Comparison of ENCODE assay signal across 17 cellular contexts in the genomic region with DNA sequence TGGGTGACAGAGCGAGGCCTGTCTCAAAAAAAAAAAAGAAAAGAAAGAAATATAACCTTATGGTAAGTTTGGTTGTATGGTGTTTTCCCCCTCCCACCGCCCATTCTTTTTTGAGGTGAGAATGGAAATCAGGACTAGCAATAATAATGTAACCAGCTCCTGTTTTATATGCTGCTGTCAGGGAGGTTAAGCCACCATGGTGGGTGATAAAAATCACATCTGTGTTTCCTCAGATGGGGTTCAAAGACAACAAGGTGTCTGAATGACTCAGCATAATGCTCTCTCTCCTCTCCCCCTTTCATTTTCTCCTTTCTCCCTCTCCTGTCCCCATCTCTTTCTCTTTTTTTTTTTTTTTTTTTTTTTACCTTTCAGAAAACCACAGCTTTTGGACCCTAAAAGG. TPM values are rescaled to one million over a fixed set of nuclear protein-coding genes. Genes with fewer than 3 reads are reported as not detected.
DNase-seq lines count a peak whose midpoint lies in the region; ATAC-seq, FAIRE-seq and TF ChIP-seq lines count a peak whose summit lies in the region.
"Had no signal": no experiment of that assay in that cellular context is flagged by ENCODE, and none has a peak within 500 bp of the region (broad histone marks: within the 10 kb centered on the region; RNA-seq: fewer than 3 reads in every experiment).

No MANE protein-coding gene starts in this region.

- H3K27ac ChIP-seq in PC-9 (peak overlapping the region; percentile 6; the same call in 1 of the 2 replicates), GM12878 (ENCODE audit: control insufficient read depth, insufficient read depth) (peak overlapping the region; percentile 47)
- H3K27ac ChIP-seq: colonic mucosa had no signal

- H3K36me3 ChIP-seq in PC-9 (ENCODE audit: low read depth) = peaks cover 72% of the 10 kb centered on the region
- H3K36me3 ChIP-seq in GM12878 (ENCODE audit: control insufficient read depth in 2 of 2, insufficient read depth in 2 of 2, low read length in 1 of 2) = peaks cover 13 to 44% of the 10 kb centered on the region in 2 experiments

- BruUV-seq in PC-9 (replicated peaks; lab: Mats Ljungman, UMichigan) (no TSS peak), GM12878 (replicated peaks; lab: Mats Ljungman, UMichigan) (no TSS peak)

- H3K4me1 ChIP-seq in PC-9 (replicated peaks; ENCODE audit: insufficient read depth) (peaks cover 19% of the 10 kb centered on the region), GM12878 (ENCODE audit: control insufficient read depth, insufficient read depth, low read length) (peaks cover 18% of the 10 kb centered on the region)
- H3K4me1 ChIP-seq: colonic mucosa, HAP-1 had no signal

- 27% methylated on average over 2 of the region's 2 CpGs for WGBS in GM12878 (ENCODE audit: insufficient coverage, insufficient replicate concordance, low lambda C conversion rate, missing lambda C conversion rate)

- no peak for TF ChIP-seq RAD21 in GM12878 (IDR thresholded peaks at IDR 0.05; ENCODE audit: insufficient read depth, low read depth, low read length)

- DNase-seq in activated naive CD4-positive, alpha-beta T cell treated with anti-CD3 and anti-CD28 coated beads for 36 hours = peak; percentile 56
- DNase-seq in activated naive CD4-positive, alpha-beta T cell treated with anti-CD3 and anti-CD28 coated beads, Interleukin-2, amount 50 U/mL, for 16 hours = no peak
- DNase-seq in PC-9 (no peak), GM12878 (ENCODE audit: low read depth, low spot score) (no peak), glomerular visceral epithelial cell (ENCODE audit: extremely low spot score) (no peak), middle frontal gyrus (ENCODE audit: extremely low spot score, low spot score) (no peak)
- DNase-seq in stimulated activated naive CD8-positive, alpha-beta T cell treated with anti-CD3 and anti-CD28 coated beads, Interleukin-15, Interleukin-2, amounts not matched to agents 100 U/mL and 50 U/mL, for 24 hours = peak; percentile 26
- DNase-seq: anterior cingulate cortex, colonic mucosa, DMS 273 treated with DMSO at 0.1 percent for 48 hours, erythroblast, left colon, NCI-H2029 treated with DMSO at 0.1 percent for 48 hours, NCI-H748 treated with DMSO at 0.1 percent for 48 hours had no signal

- H3K4me3 Mint-ChIP-seq in activated naive CD4-positive, alpha-beta T cell treated with anti-CD3 and anti-CD28 coated beads for 36 hours = no peak overlapping the region
- H3K4me3 Mint-ChIP-seq: nephron had no signal

- H3K4me1 Mint-ChIP-seq in activated naive CD4-positive, alpha-beta T cell treated with anti-CD3 and anti-CD28 coated beads for 36 hours (ENCODE audit: low read depth) = peaks cover 34% of the 10 kb centered on the region
- H3K4me1 Mint-ChIP-seq: nephron had no signal

- H3K4me3 ChIP-seq in PC-9 (no peak overlapping the region), GM12878 (no peak overlapping the region)
- H3K4me3 ChIP-seq: colonic mucosa, HAP-1 had no signal

- SMC1A ChIA-PET in GM12878 (lab: Charles Lee; ENCODE audit: uncharacterized antibody, unreplicated experiment) = interaction anchor here (0.5 to 1.4 kb wide), 3 partner anchors 16 to 815 kb away, joined by 3 to 4 read pairs (median 3); no protein-coding TSS in a partner anchor

- H2AFZ ChIP-seq in PC-9 (no peak overlapping the region), GM12878 (ENCODE audit: control insufficient read depth, low read depth, low read length) (no peak overlapping the region)

- H3K4me2 ChIP-seq in PC-9 (no peak overlapping the region), GM12878 (ENCODE audit: control insufficient read depth, insufficient read depth) (no peak overlapping the region)

- CTCF ChIA-PET in activated naive CD4-positive, alpha-beta T cell treated with anti-CD3 and anti-CD28 coated beads for 36 hours (lab: Charles Lee) = interaction anchor here (0.9 to 1.4 kb wide), 5 partner anchors 10 to 118 kb away, joined by 3 to 4 read pairs (median 4); no protein-coding TSS in a partner anchor
- CTCF ChIA-PET in PC-9 (lab: Charles Lee) = interaction anchor here (0.6 to 1.2 kb wide), 2 partner anchors 125 to 191 kb away, joined by 3 to 4 read pairs; no protein-coding TSS in a partner anchor
- CTCF ChIA-PET in GM12878 (lab: Yijun Ruan, JAX) = interaction anchor here (0.7 to 1.5 kb wide), 9 partner anchors 9 to 110 kb away, joined by 3 to 5 read pairs (median 3); no protein-coding TSS in a partner anchor

- TF ChIP-seq POLR2A in GM12878 (IDR thresholded peaks at IDR 0.05; ENCODE audit: low read depth, low read length) = no peak

- intact Hi-C loops in activated naive CD4-positive, alpha-beta T cell treated with anti-CD3 and anti-CD28 coated beads for 36 hours (cut with micrococcal nuclease) = loop anchor here (1.0 kb wide), 1 partner anchor 8 kb away; no protein-coding TSS in a partner anchor
- intact Hi-C loops in PC-9 (cut with micrococcal nuclease; ENCODE audit: unreplicated experiment) (no loop called here), GM12878 (cut with micrococcal nuclease; ENCODE audit: unreplicated experiment) (loop anchor here (10.0 kb wide), 1 partner anchor 101 kb away; no protein-coding TSS in a partner anchor)

- ATAC-seq in GM12878 (peak; percentile 65), GM18868 (IDR thresholded peaks at IDR 0.05; ENCODE audit: unreplicated experiment) (no peak)
- peak; percentile 76 for ATAC-seq in stimulated activated naive CD8-positive, alpha-beta T cell treated with anti-CD3 and anti-CD28 coated beads, Interleukin-15, Interleukin-2, amounts not matched to agents 100 U/mL and 50 U/mL, for 24 hours
- ATAC-seq: left colon had no signal

- no peak for FAIRE-seq in GM12878 (lab: Jason Lieb, UNC)

- TF ChIP-seq EP300 in GM12878 (IDR thresholded peaks at IDR 0.05; ENCODE audit: borderline replicate concordance in 1 of 2, control insufficient read depth in 1 of 2, low read depth in 2 of 2, low read length in 2 of 2) = no peak

- in situ Hi-C loops in GM12878 (cut with MboI) = no loop called here

- H4K20me1 ChIP-seq in PC-9 (ENCODE audit: insufficient read depth) (peaks cover 69% of the 10 kb centered on the region), GM12878 (ENCODE audit: control insufficient read depth, insufficient read depth) (no peaks in the 10 kb centered on the region)

- H3K9me3 Mint-ChIP-seq in activated naive CD4-positive, alpha-beta T cell treated with anti-CD3 and anti-CD28 coated beads for 36 hours = no peaks in the 10 kb centered on the region
- H3K9me3 Mint-ChIP-seq: nephron had no signal

- peaks cover 4% of the 10 kb centered on the region; the same call in 1 of the 2 replicates for H3K79me2 ChIP-seq in PC-9 (ENCODE audit: low read depth)
- H3K79me2 ChIP-seq in GM12878 (ENCODE audit: control insufficient read depth, insufficient read depth, low read length) = no peaks in the 10 kb centered on the region; the same call in none of the 2 replicates

- no peaks in the 10 kb centered on the region for H3K27me3 Mint-ChIP-seq in activated naive CD4-positive, alpha-beta T cell treated with anti-CD3 and anti-CD28 coated beads for 36 hours (ENCODE audit: low read depth)

- H3K9me3 ChIP-seq in PC-9 (ENCODE audit: insufficient read depth, low read depth) (no peaks in the 10 kb centered on the region), GM12878 (replicated peaks; ENCODE audit: control insufficient read depth, insufficient read depth, low read length) (no peaks in the 10 kb centered on the region)
- H3K9me3 ChIP-seq: colonic mucosa, HAP-1 had no signal

- peaks cover 58% of the 10 kb centered on the region for H3K36me3 Mint-ChIP-seq in activated naive CD4-positive, alpha-beta T cell treated with anti-CD3 and anti-CD28 coated beads for 36 hours (ENCODE audit: low read depth)

- no peaks in the 10 kb centered on the region for H3K9me2 ChIP-seq in PC-9 (ENCODE audit: insufficient read depth)

- no peak overlapping the region for H3K9ac ChIP-seq in GM12878 (ENCODE audit: control insufficient read depth, insufficient read depth, low read length)

- H3K27me3 ChIP-seq in PC-9 (ENCODE audit: insufficient read depth, low read depth) (no peaks in the 10 kb centered on the region), GM12878 (replicated peaks in 1 of 2; ENCODE audit: control insufficient read depth in 2 of 2, insufficient read depth in 2 of 2, low read length in 1 of 2) (no peaks in the 10 kb centered on the region)
- H3K27me3 ChIP-seq: colonic mucosa had no signal

- POLR2A ChIA-PET in PC-9 (lab: Charles Lee; ENCODE audit: unreplicated experiment) (interaction anchor here (0.5 kb wide), 1 partner anchor 18 kb away, joined by 4 read pairs; no protein-coding TSS in a partner anchor), GM12878 (lab: Charles Lee) (interaction anchor here (0.7 to 1.1 kb wide), 4 partner anchors 31 to 192 kb away, joined by 3 to 9 read pairs (median 4); no protein-coding TSS in a partner anchor)

- peaks cover 18% of the 10 kb centered on the region for H3F3A ChIP-seq in PC-9 (ENCODE audit: insufficient read depth, low read depth)

- RAD21 ChIA-PET in GM12878 (lab: Charles Lee; ENCODE audit: unreplicated experiment) = interaction anchor here (0.8 to 0.9 kb wide), 2 partner anchors 9 to 40 kb away, joined by 3 to 5 read pairs; no protein-coding TSS in a partner anchor

- TF ChIP-seq CTCF in PC-9 (conservative IDR thresholded peaks at IDR 0.05) (no peak), GM12878 (IDR thresholded peaks at IDR 0.05 in 2 of 3, conservative IDR thresholded peaks at IDR 0.05 in 1 of 3; ENCODE audit: control insufficient read depth in 2 of 3, extremely low read depth in 1 of 3, insufficient read depth in 1 of 3, low read depth in 3 of 3, low read length in 3 of 3) (no peak)

- H3K27ac Mint-ChIP-seq in activated naive CD4-positive, alpha-beta T cell treated with anti-CD3 and anti-CD28 coated beads for 36 hours = no peak overlapping the region
- H3K27ac Mint-ChIP-seq: nephron had no signal

RNA-seq across cellular contexts. Expression of gene GARRE1, which starts 28.3 kb away (rescaled TPM):
- 10 to 100 TPM; 13.2 to 16.2 TPM for total RNA-seq in activated naive CD4-positive, alpha-beta T cell treated with anti-CD3 and anti-CD28 coated beads for 36 hours
- 13.6 and 23.3 TPM in 2 replicates for total RNA-seq in PC-9 (2021)
- total RNA-seq in GM12878 (2013; cell fraction: nucleolus; rRNA removed) = 28.7 and 30.3 TPM in 2 replicates
- total RNA-seq in GM12878 (2014; rRNA removed) = 5.8 and 7.3 TPM in 2 replicates
- total RNA-seq in GM12878 (2014; rRNA removed; fragmentation: Illumina TruSeq; extraction: Trizol) = 4.9 and 5.2 TPM in 2 replicates
- total RNA-seq in GM12878 (2021) = 6.0 and 9.4 TPM in 2 replicates
- 3.3 TPM for polyA plus RNA-seq in GM12878 (2011; ENCODE audit: low read depth)
- polyA plus RNA-seq in GM12878 (2011; rRNA removed) = 6.8 and 8.4 TPM in 2 replicates
- polyA plus RNA-seq in GM12878 (2011; cell fraction: cytosol; rRNA removed) = 5.6 and 7.4 TPM in 2 replicates
- polyA plus RNA-seq in GM12878 (2011; cell fraction: nucleus; rRNA removed) = 10.1 and 10.5 TPM in 2 replicates
- 5.5 and 6.8 TPM in 2 replicates for polyA plus RNA-seq in GM12878 (2012)
- 4.9 and 5.0 TPM in 2 replicates for polyA plus RNA-seq in GM12878 (2014; fragmentation: Illumina TruSeq; extraction: Trizol)
- 1 to 10 TPM; 1.1 to 2.5 TPM for polyA plus RNA-seq in GM12878 (2014; fragmentation: Nextera tagmentation; extraction: Ambion mirVana)
- polyA plus RNA-seq in GM12878 (2014; rRNA removed) = 6.0 and 6.6 TPM in 2 replicates
- 1 to 10 TPM; 5.0 to 5.1 TPM for polyA plus RNA-seq in GM12878 (2016; fragmentation: Nextera tagmentation; extraction: Ambion mirVana)
- polyA minus RNA-seq in GM12878 (2011; rRNA and poly(A)+ RNA removed) = 6.2 and 7.8 TPM in 2 replicates
- 2.1 and 3.8 TPM in 2 replicates for polyA minus RNA-seq in GM12878 (2011; cell fraction: cytosol; rRNA and poly(A)+ RNA removed)
- 4.4 and 5.6 TPM in 2 replicates for polyA minus RNA-seq in GM12878 (2011; cell fraction: nucleus; rRNA and poly(A)+ RNA removed)

RNA-seq across cellular contexts. Expression of gene LSM14A, which starts 53.7 kb away (rescaled TPM):
- total RNA-seq in activated naive CD4-positive, alpha-beta T cell treated with anti-CD3 and anti-CD28 coated beads for 36 hours = 100 to 1,000 TPM in 1 of 2 experiments, 10 to 100 TPM in 1; 87.9 to 102 TPM
- total RNA-seq in PC-9 (2021) = 114 and 169 TPM in 2 replicates
- 121 and 123 TPM in 2 replicates for total RNA-seq in GM12878 (2013; cell fraction: nucleolus; rRNA removed)
- 59.9 and 78.5 TPM in 2 replicates for total RNA-seq in GM12878 (2014; rRNA removed)
- total RNA-seq in GM12878 (2014; rRNA removed; fragmentation: Illumina TruSeq; extraction: Trizol) = 86.0 and 94.1 TPM in 2 replicates
- total RNA-seq in GM12878 (2021) = 78.2 and 89.5 TPM in 2 replicates
- 48.0 TPM for polyA plus RNA-seq in GM12878 (2011; ENCODE audit: low read depth)
- polyA plus RNA-seq in GM12878 (2011; rRNA removed) = 131 and 153 TPM in 2 replicates
- polyA plus RNA-seq in GM12878 (2011; cell fraction: cytosol; rRNA removed) = 126 and 140 TPM in 2 replicates
- 58.4 and 80.7 TPM in 2 replicates for polyA plus RNA-seq in GM12878 (2011; cell fraction: nucleus; rRNA removed)
- polyA plus RNA-seq in GM12878 (2012) = 92.8 and 111 TPM in 2 replicates
- polyA plus RNA-seq in GM12878 (2014; fragmentation: Illumina TruSeq; extraction: Trizol) = 85.8 and 106 TPM in 2 replicates
- 10 to 100 TPM; 21.9 to 31.1 TPM for polyA plus RNA-seq in GM12878 (2014; fragmentation: Nextera tagmentation; extraction: Ambion mirVana)
- polyA plus RNA-seq in GM12878 (2014; rRNA removed) = 193 and 198 TPM in 2 replicates
- 10 to 100 TPM; 93.0 to 100.0 TPM for polyA plus RNA-seq in GM12878 (2016; fragmentation: Nextera tagmentation; extraction: Ambion mirVana)
- 151 and 214 TPM in 2 replicates for polyA minus RNA-seq in GM12878 (2011; rRNA and poly(A)+ RNA removed)
- 48.6 and 58.8 TPM in 2 replicates for polyA minus RNA-seq in GM12878 (2011; cell fraction: cytosol; rRNA and poly(A)+ RNA removed)
- 81.7 and 156 TPM in 2 replicates for polyA minus RNA-seq in GM12878 (2011; cell fraction: nucleus; rRNA and poly(A)+ RNA removed)

Comparison
In these comparisons a context has a peak if more than half of its experiments do, and no peak if none do; other contexts are left out.
1. DNase-seq: peak in activated naive CD4-positive, alpha-beta T cell treated with anti-CD3 and anti-CD28 coated beads for 36 hours (single experiment) and stimulated activated naive CD8-positive, alpha-beta T cell treated with anti-CD3 and anti-CD28 coated beads, Interleukin-15, Interleukin-2, amounts not matched to agents 100 U/mL and 50 U/mL, for 24 hours (single experiment); none in activated naive CD4-positive, alpha-beta T cell treated with anti-CD3 and anti-CD28 coated beads, Interleukin-2, amount 50 U/mL, for 16 hours (single experiment), PC-9 (0 of 2), GM12878 (single experiment), glomerular visceral epithelial cell (single experiment) and middle frontal gyrus (single experiment).